ENCODE assay signal across 8 cellular contexts in genomic region chr2:95414015-95414594, GRCh38. TPM values are rescaled to one million over a fixed set of nuclear protein-coding genes. Genes with fewer than 3 reads are reported as not detected.
A peak's percentile ranks its signal among the peaks of the same experiment; 100 is the strongest.
DNase-seq lines count a peak whose midpoint lies in the region; ATAC-seq and TF ChIP-seq lines count a peak whose summit lies in the region.
"Not testable (repeated sequence)": the region's sequence is repeated elsewhere in the genome, so short reads cannot be mapped to it uniquely, and the experiment has no call there.

No MANE protein-coding gene starts in this region.

- H3K27me3 Mint-ChIP-seq in activated T-cell treated with anti-CD3 and anti-CD28 coated beads, Interleukin-2, amount 50 U/mL, for 24 hours, result not testable (repeated sequence)

- H3K9me3 Mint-ChIP-seq in activated T-cell treated with anti-CD3 and anti-CD28 coated beads, Interleukin-2, amount 50 U/mL, for 24 hours, result not testable (repeated sequence)

- H3K27me3 ChIP-seq in DND-41 (ENCODE audit: insufficient read depth, low read length, poor library complexity); H7 (ENCODE audit: control insufficient read depth, insufficient read depth, low read length); Loucy (ENCODE audit: insufficient read depth, low read length, poor library complexity, severe bottlenecking): not testable (repeated sequence)

- intact Hi-C loops in mucosa of descending colon (cut with DNase I, micrococcal nuclease), result loop anchor here in 1 of 2 donors (5.0 kb wide), 1 partner anchor 313 kb away; no protein-coding TSS in a partner anchor

- not testable (repeated sequence) for H3K79me2 ChIP-seq in DND-41 (ENCODE audit: insufficient read depth, low read length); Loucy (ENCODE audit: insufficient read depth, low read length)

- not testable (repeated sequence) for H3K4me1 ChIP-seq in DND-41 (ENCODE audit: insufficient read depth, low read length); Loucy (ENCODE audit: insufficient read depth, low read length, poor library complexity, severe bottlenecking); mucosa of descending colon (ENCODE audit: low read depth)

- H3F3A ChIP-seq in Loucy (ENCODE audit: low read depth), result not testable (repeated sequence)

- H3K9me2 ChIP-seq in Loucy (replicated peaks; ENCODE audit: low read depth, low read length), result not testable (repeated sequence)

- H3K27ac Mint-ChIP-seq in activated T-cell treated with anti-CD3 and anti-CD28 coated beads, Interleukin-2, amount 50 U/mL, for 24 hours, result not testable (repeated sequence)

- H3K4me1 Mint-ChIP-seq in activated T-cell treated with anti-CD3 and anti-CD28 coated beads, Interleukin-2, amount 50 U/mL, for 24 hours (ENCODE audit: low read depth), result not testable (repeated sequence)

- H3K36me3 Mint-ChIP-seq in activated T-cell treated with anti-CD3 and anti-CD28 coated beads, Interleukin-2, amount 50 U/mL, for 24 hours (ENCODE audit: low read depth), result peaks cover 41% of the 10 kb centered on the region

- peak; percentile 80 for ATAC-seq in DND-41 (ENCODE audit: insufficient read depth, low read depth)
- ATAC-seq in mucosa of descending colon, result peak; percentile 95

- peak; percentile 55 for DNase-seq in DND-41
- DNase-seq in H7, result peak; percentile 74
- peak; percentile 80 for DNase-seq in RPMI7951 (ENCODE audit: low read depth)
- DNase-seq in activated T-cell treated with anti-CD3 and anti-CD28 coated beads, Interleukin-2, amount 50 U/mL, for 24 hours, result peak; percentile 75
- DNase-seq in epithelial cell of prostate (ENCODE audit: low read depth, low spot score), result peak; percentile 5
- DNase-seq in mucosa of descending colon, result peak; percentile 72 to 90 (median 89)
- peak; percentile 53 for DNase-seq in stimulated activated CD8-positive, alpha-beta memory T cell treated with anti-CD3 and anti-CD28 coated beads, Interleukin-7, amount 100 ng/mL, for 24 hours (ENCODE audit: low read depth)

- not testable (repeated sequence) for H2AFZ ChIP-seq in DND-41 (ENCODE audit: low read depth, low read length); Loucy (ENCODE audit: low read length)

- not testable (repeated sequence) for H3K4me2 ChIP-seq in DND-41 (ENCODE audit: insufficient read depth, low read length); Loucy (ENCODE audit: low read depth, low read length, poor library complexity, severe bottlenecking)

- peak; percentile 49 for TF ChIP-seq CTCF in DND-41 (IDR thresholded peaks at IDR 0.05; ENCODE audit: borderline replicate concordance, extremely low read depth, low read length, poor library complexity, severe bottlenecking)
- peak; percentile 71 for TF ChIP-seq CTCF in Loucy (conservative IDR thresholded peaks at IDR 0.05; ENCODE audit: low read length)
- peak; percentile 70 for TF ChIP-seq CTCF in mucosa of descending colon (IDR thresholded peaks at IDR 0.05)

- not testable (repeated sequence) for H3K9ac ChIP-seq in DND-41 (ENCODE audit: low read depth, low read length); Loucy (ENCODE audit: low read depth, low read length, poor library complexity, severe bottlenecking)

- H3K9me3 ChIP-seq in DND-41 (ENCODE audit: insufficient read depth, low read length, severe bottlenecking); Loucy (ENCODE audit: insufficient read depth, low read depth, low read length); mucosa of descending colon: not testable (repeated sequence)

- H3K36me3 ChIP-seq in DND-41 (ENCODE audit: insufficient read depth, low read length), result peaks cover 22% of the 10 kb centered on the region; the same call in 1 of the 2 replicates
- H3K36me3 ChIP-seq in H7 (replicated peaks; ENCODE audit: control insufficient read depth, insufficient read depth, low read length); Loucy (ENCODE audit: insufficient read depth, low read length); mucosa of descending colon (ENCODE audit: low read depth): not testable (repeated sequence)

- not testable (repeated sequence) for H3K4me3 Mint-ChIP-seq in activated T-cell treated with anti-CD3 and anti-CD28 coated beads, Interleukin-2, amount 50 U/mL, for 24 hours

- not testable (repeated sequence) for H4K20me1 ChIP-seq in DND-41 (ENCODE audit: insufficient read depth, low read length); Loucy (ENCODE audit: insufficient read depth, low read length, poor library complexity, severe bottlenecking)

- H3K27ac ChIP-seq in DND-41 (ENCODE audit: low read length); epithelial cell of prostate: not testable (repeated sequence)

- H3K4me3 ChIP-seq in DND-41 (ENCODE audit: low read depth in 1 of 2, low read length in 2 of 2); H7 (ENCODE audit: insufficient read depth, low read depth, low read length); Loucy (ENCODE audit: low read length, poor library complexity, severe bottlenecking); mucosa of descending colon: not testable (repeated sequence)

RNA-seq across cellular contexts. Expression of gene FAHD2A, which starts 11.6 kb away (rescaled TPM):
- total RNA-seq in H7 (2014; rRNA removed; shearing (Covaris generic)), result 37.1 and 49.3 TPM in 2 replicates
- total RNA-seq in RPMI7951 (2014; rRNA removed; shearing (Covaris generic)), result 26.3 and 37.3 TPM in 2 replicates
- 10 to 100 TPM; 30.3 to 37.6 (median 34.3) TPM for total RNA-seq in mucosa of descending colon

Comparison
In these comparisons a context has a peak if more than half of its experiments do, and no peak if none do; other contexts are left out.
1. DNase-seq: peak in every context shown above with its lines; median percentile 89 in mucosa of descending colon; 80 in RPMI7951; 75 in activated T-cell treated with anti-CD3 and anti-CD28 coated beads, Interleukin-2, amount 50 U/mL, for 24 hours; 74 in H7; 55 in DND-41; 53 in stimulated activated CD8-positive, alpha-beta memory T cell treated with anti-CD3 and anti-CD28 coated beads, Interleukin-7, amount 100 ng/mL, for 24 hours; 5 in epithelial cell of prostate.